In the genomic region with DNA sequence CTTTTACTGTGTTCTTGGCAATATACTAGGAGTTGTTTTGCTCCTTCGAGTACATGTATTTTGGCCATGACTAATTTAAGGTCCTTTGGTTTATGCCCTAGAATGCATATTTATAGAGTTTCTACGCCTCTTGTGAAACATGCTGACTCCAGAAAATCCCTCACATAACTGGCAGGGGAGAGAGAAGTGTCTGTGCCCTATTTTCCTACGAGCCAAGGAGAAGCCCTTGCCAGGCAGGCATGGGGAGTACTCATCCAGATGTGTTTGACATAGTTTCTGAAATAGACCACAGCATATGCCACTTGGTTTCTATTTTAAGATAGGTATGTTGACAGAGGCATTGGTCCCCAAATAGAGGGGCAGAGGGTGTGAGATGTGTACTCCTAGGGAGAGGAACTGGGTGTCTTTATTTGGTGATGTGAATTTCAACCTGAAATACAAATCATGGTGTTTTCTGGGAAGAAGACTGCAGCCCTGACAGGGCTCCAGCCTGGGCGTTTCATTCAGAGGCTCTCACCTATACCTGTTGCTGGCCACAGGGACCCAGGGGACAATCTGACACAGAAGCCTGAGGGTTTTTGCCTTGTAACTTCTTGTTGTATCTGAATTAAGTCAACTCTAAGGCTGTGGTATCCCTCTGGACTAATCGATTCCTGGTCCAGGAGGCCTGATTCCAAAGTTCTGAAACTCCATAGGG, we compare ENCODE assay signal across 20 cellular contexts. TPM values are rescaled to one million over a fixed set of nuclear protein-coding genes. Genes with fewer than 3 reads are reported as not detected.
DNase-seq lines count a peak whose midpoint lies in the region; ATAC-seq and TF ChIP-seq lines count a peak whose summit lies in the region.
"Had no signal": no experiment of that assay in that cellular context is flagged by ENCODE, and none has a peak within 500 bp of the region (broad histone marks: within the 10 kb centered on the region; RNA-seq: fewer than 3 reads in every experiment).

No MANE protein-coding gene starts in this region.

- H3K4me3 ChIP-seq in esophagus squamous epithelium: no peak overlapping the region
- H3K4me3 ChIP-seq in subcutaneous abdominal adipose tissue (ENCODE audit: low read depth in 1 of 5, low read length in 5 of 5): no peak overlapping the region
- H3K4me3 ChIP-seq in breast epithelium: no peak overlapping the region
- H3K4me3 ChIP-seq: SJCRH30 had no signal

- no peak for ATAC-seq in GM19023 (IDR thresholded peaks at IDR 0.05; ENCODE audit: unreplicated experiment)
- ATAC-seq: foreskin keratinocyte, natural killer cell, T-helper 17 cell had no signal

- H3K27ac ChIP-seq in esophagus squamous epithelium (peak overlapping the region in 3 of 4 donors; percentile 32 to 51 (median 36)), subcutaneous abdominal adipose tissue (ENCODE audit: low read depth, low read length) (peak overlapping the region; percentile 91), breast epithelium (peak overlapping the region in 1 of 2 donors; percentile 12)
- H3K27ac ChIP-seq: foreskin keratinocyte, SJCRH30, WERI-Rb-1 had no signal

- 70 to 76% methylated on average over 4 to 5 of the region's 5 CpGs for WGBS in esophagus squamous epithelium, 2 donors

- no peak for TF ChIP-seq POLR2A in esophagus squamous epithelium (IDR thresholded peaks at IDR 0.05)
- TF ChIP-seq POLR2A in breast epithelium (IDR thresholded peaks at IDR 0.05): no peak

- DNase-seq in EH (ENCODE audit: low read depth): peak; percentile 34
- no peak for DNase-seq in esophagus squamous epithelium (lab: John Stamatoyannopoulos, UW)
- peak; percentile 51 for DNase-seq in mesenteric fat pad (ENCODE audit: low spot score)
- no peak for DNase-seq in breast epithelium (ENCODE audit: low spot score in 2 of 2)
- no peak for DNase-seq in activated CD8-positive, alpha-beta memory T cell treated with anti-CD3 and anti-CD28 coated beads for 24 hours
- DNase-seq in NCI-H446 treated with DMSO at 0.1 percent for 48 hours (lab: John Stamatoyannopoulos, UW): no peak
- DNase-seq: activated CD4-positive, alpha-beta T cell treated with anti-CD3 and anti-CD28 coated beads, Interleukin-2, amount 50 U/mL, for 48 hours; activated naive CD4-positive, alpha-beta T cell treated with anti-CD3 and anti-CD28 coated beads for 36 hours; foreskin keratinocyte; natural killer cell; NCI-H2081; NCI-H526 treated with DMSO at 0.1 percent for 48 hours; posterior cingulate gyrus; SJCRH30; stimulated activated CD4-positive, alpha-beta T cell treated with anti-CD3 and anti-CD28 coated beads, Interleukin-12 subunit alpha, Interleukin-12 subunit beta, amount 100 ng/mL, for 4 hours; T-helper 17 cell; trophoblast cell; WERI-Rb-1 had no signal

- peaks cover 0 to under 1% (median 0%) of the 10 kb centered on the region in 3 donors for H3K4me1 ChIP-seq in esophagus squamous epithelium
- H3K4me1 ChIP-seq in subcutaneous abdominal adipose tissue (ENCODE audit: control insufficient read depth in 5 of 5, insufficient read depth in 5 of 5, low read length in 5 of 5): peaks cover 0 to 31% (median 15%) of the 10 kb centered on the region in 5 donors
- no peaks in the 10 kb centered on the region for H3K4me1 ChIP-seq in breast epithelium
- H3K4me1 ChIP-seq: foreskin keratinocyte had no signal

- H3K9me3 ChIP-seq in esophagus squamous epithelium (no peaks in the 10 kb centered on the region), subcutaneous abdominal adipose tissue (ENCODE audit: control insufficient read depth in 5 of 5, low read length in 5 of 5) (no peaks in the 10 kb centered on the region), breast epithelium (no peaks in the 10 kb centered on the region)

- H3K9ac ChIP-seq in subcutaneous abdominal adipose tissue (ENCODE audit: low read length in 5 of 5): peak overlapping the region in 3 of 5 donors; percentile 7 to 51 (median 11)

- intact Hi-C loops in esophagus squamous epithelium (cut with DNase I): no loop called here
- intact Hi-C loops in breast epithelium (cut with DNase I; ENCODE audit: low total_unique reads): no loop called here

- H3K36me3 ChIP-seq in esophagus squamous epithelium (no peaks in the 10 kb centered on the region), subcutaneous abdominal adipose tissue (ENCODE audit: control insufficient read depth in 5 of 5, insufficient read depth in 5 of 5, low read length in 5 of 5) (no peaks in the 10 kb centered on the region), breast epithelium (no peaks in the 10 kb centered on the region)
- H3K36me3 ChIP-seq: SJCRH30, WERI-Rb-1 had no signal

- no peaks in the 10 kb centered on the region for H3K27me3 ChIP-seq in esophagus squamous epithelium
- no peaks in the 10 kb centered on the region for H3K27me3 ChIP-seq in subcutaneous abdominal adipose tissue (ENCODE audit: control insufficient read depth in 5 of 5, insufficient read depth in 4 of 5, low read length in 5 of 5)
- no peaks in the 10 kb centered on the region for H3K27me3 ChIP-seq in breast epithelium
- H3K27me3 ChIP-seq: foreskin keratinocyte, SJCRH30 had no signal

- TF ChIP-seq CTCF in esophagus squamous epithelium (IDR thresholded peaks at IDR 0.05): no peak
- TF ChIP-seq CTCF in breast epithelium (IDR thresholded peaks at IDR 0.05): no peak

RNA-seq across cellular contexts. Expression of gene TLN2, which starts 42.5 kb away (rescaled TPM):
- 10 to 100 TPM in 1 of 4 donors, 1 to 10 TPM in 3; 1.8 to 11.3 (median 4.2) TPM for total RNA-seq in esophagus squamous epithelium
- 122 TPM for total RNA-seq in mesenteric fat pad
- total RNA-seq in breast epithelium: 100 to 1,000 TPM in 1 of 3 donors, 10 to 100 TPM in 2; 22.0 to 223 (median 32.8) TPM

Comparison
In these comparisons a context has a peak if more than half of its experiments do, and no peak if none do; other contexts are left out.
1. DNase-seq: peak in EH (single experiment) and mesenteric fat pad (single experiment); none in esophagus squamous epithelium (single experiment), breast epithelium (0 of 2), activated CD8-positive, alpha-beta memory T cell treated with anti-CD3 and anti-CD28 coated beads for 24 hours (single experiment) and NCI-H446 treated with DMSO at 0.1 percent for 48 hours (single experiment).